1 cellular context compared by ENCODE assay signal in genomic region chr22:49048591-49048990, GRCh38.
TF ChIP-seq lines count a peak whose summit lies in the region.

No MANE protein-coding gene starts in this region.

TF ChIP-seq in H1, 55 proteins besides CTCF, POLR2A, EP300 and RAD21 (continued from another document):
- no peak for TF ChIP-seq CHD7 (IDR thresholded peaks at IDR 0.05; ENCODE audit: insufficient replicate concordance, low read length)
- no peak for TF ChIP-seq FOSL1 (IDR thresholded peaks at IDR 0.05; ENCODE audit: insufficient read depth, low read depth, low read length)
- no peak for TF ChIP-seq HDAC2 (IDR thresholded peaks at IDR 0.05; ENCODE audit: borderline replicate concordance in 1 of 2, low read depth in 2 of 2, low read length in 2 of 2)
- TF ChIP-seq CEBPB (IDR thresholded peaks at IDR 0.05; ENCODE audit: low read depth, low read length) = no peak
- no peak for TF ChIP-seq SIX5 (IDR thresholded peaks at IDR 0.05; ENCODE audit: low read depth, low read length)
- no peak for TF ChIP-seq CREB1 (IDR thresholded peaks at IDR 0.05)
- TF ChIP-seq GTF2F1 (IDR thresholded peaks at IDR 0.05; ENCODE audit: borderline replicate concordance, low read depth, low read length) = no peak
- TF ChIP-seq, protein P1, sequence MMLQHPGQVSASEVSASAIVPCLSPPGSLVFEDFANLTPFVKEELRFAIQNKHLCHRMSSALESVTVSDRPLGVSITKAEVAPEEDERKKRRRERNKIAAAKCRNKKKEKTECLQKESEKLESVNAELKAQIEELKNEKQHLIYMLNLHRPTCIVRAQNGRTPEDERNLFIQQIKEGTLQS (IDR thresholded peaks at IDR 0.05; ENCODE audit: insufficient read depth, low read depth, low read length) = no peak
- TF ChIP-seq NRF1 (IDR thresholded peaks at IDR 0.05; ENCODE audit: low read depth, low read length) = no peak
- TF ChIP-seq TAF1 (IDR thresholded peaks at IDR 0.05; ENCODE audit: low read depth, low read length) = no peak
- TF ChIP-seq JUN (IDR thresholded peaks at IDR 0.05; ENCODE audit: low read depth, low read length) = no peak
